8 cellular contexts compared by ENCODE assay signal in genomic region chr11:109898592-109898991, GRCh38.
"Had no signal": no experiment of that assay in that cellular context is flagged by ENCODE, and none has a peak within 500 bp of the region (broad histone marks: within the 10 kb centered on the region; RNA-seq: fewer than 3 reads in every experiment).

No MANE protein-coding gene starts in this region.

- H2AFZ ChIP-seq: GM23248, GM23338 had no signal

- H3K9me3 ChIP-seq: HAP-1 had no signal

- H3K27ac ChIP-seq: GM23248 had no signal

- ATAC-seq: GM23338 had no signal

- H3K9ac ChIP-seq: GM23248 had no signal

- H3K4me2 ChIP-seq: GM23338 had no signal

- DNase-seq: GM23248, GOT3, H7, H9, HCEC 1CT, HFFc6 had no signal

- H3K36me3 ChIP-seq: HAP-1 had no signal

- H3K4me1 ChIP-seq: HAP-1 had no signal

- H3K4me3 ChIP-seq: GM23248, GM23338, HAP-1 had no signal
